Comparison of ENCODE assay signal across 1 cellular context in genomic region chr17:70119545-70119944, GRCh38.
TF ChIP-seq lines count a peak whose summit lies in the region.

No MANE protein-coding gene starts in this region.

TF ChIP-seq in WTC11, 78 proteins besides CTCF, POLR2A, EP300 and RAD21 (continued from another document):
- TF ChIP-seq, protein P1, sequence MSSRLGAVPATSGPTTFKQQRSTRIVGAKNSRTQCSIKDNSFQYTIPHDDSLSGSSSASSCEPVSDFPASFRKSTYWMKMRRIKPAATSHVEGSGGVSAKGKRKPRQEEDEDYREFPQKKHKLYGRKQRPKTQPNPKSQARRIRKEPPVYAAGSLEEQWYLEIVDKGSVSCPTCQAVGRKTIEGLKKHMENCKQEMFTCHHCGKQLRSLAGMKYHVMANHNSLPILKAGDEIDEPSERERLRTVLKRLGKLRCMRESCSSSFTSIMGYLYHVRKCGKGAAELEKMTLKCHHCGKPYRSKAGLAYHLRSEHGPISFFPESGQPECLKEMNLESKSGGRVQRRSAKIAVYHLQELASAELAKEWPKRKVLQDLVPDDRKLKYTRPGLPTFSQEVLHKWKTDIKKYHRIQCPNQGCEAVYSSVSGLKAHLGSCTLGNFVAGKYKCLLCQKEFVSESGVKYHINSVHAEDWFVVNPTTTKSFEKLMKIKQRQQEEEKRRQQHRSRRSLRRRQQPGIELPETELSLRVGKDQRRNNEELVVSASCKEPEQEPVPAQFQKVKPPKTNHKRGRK (CRISPR knock-in tag; IDR thresholded peaks at IDR 0.05; ENCODE audit: borderline replicate concordance), result no peak
- TF ChIP-seq ZSCAN18 (CRISPR knock-in tag; IDR thresholded peaks at IDR 0.05), result no peak
- TF ChIP-seq ZNF219 (CRISPR knock-in tag; IDR thresholded peaks at IDR 0.05; ENCODE audit: borderline replicate concordance), result no peak
- no peak for TF ChIP-seq EMX1 (CRISPR knock-in tag; IDR thresholded peaks at IDR 0.05)
- no peak for TF ChIP-seq RELA (CRISPR knock-in tag; IDR thresholded peaks at IDR 0.05; ENCODE audit: borderline replicate concordance)
- TF ChIP-seq KAT7 (CRISPR knock-in tag; IDR thresholded peaks at IDR 0.05; ENCODE audit: borderline replicate concordance), result no peak
- no peak for TF ChIP-seq ZNF232 (CRISPR knock-in tag; IDR thresholded peaks at IDR 0.05)
- no peak for TF ChIP-seq ZMAT4 (CRISPR knock-in tag; IDR thresholded peaks at IDR 0.05)
- TF ChIP-seq RORB (CRISPR knock-in tag; IDR thresholded peaks at IDR 0.05), result no peak
TF ChIP-seq in WTC11: peak in this region for 0.
